In the genomic region with DNA sequence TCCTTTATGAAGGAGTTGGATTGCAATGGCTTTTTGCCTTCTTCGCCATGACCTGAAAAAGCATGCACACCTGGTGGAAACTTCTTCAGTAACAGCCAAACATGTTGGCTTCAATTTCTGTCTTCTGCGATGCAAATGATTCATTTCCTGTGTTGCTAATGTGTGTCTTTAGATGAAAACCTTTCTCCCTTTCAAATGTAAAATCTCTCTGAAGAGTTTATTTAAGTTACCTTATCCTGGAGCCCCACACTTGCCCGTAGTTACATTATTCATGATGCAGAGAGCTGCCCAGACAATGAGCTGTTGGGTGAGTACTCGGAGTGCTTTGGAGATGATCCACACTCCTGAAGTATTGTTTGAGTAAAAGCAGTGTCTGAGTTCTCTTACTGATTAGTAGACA, we compare ENCODE assay signal across 24 cellular contexts.
DNase-seq lines count a peak whose midpoint lies in the region; ATAC-seq lines count a peak whose summit lies in the region.
"Had no signal": no experiment of that assay in that cellular context is flagged by ENCODE, and none has a peak within 500 bp of the region (broad histone marks: within the 10 kb centered on the region; RNA-seq: fewer than 3 reads in every experiment).

No MANE protein-coding gene starts in this region.

- H3K27me3 ChIP-seq in iPS-18a (ENCODE audit: control insufficient read depth, insufficient read depth, low read length): no peaks in the 10 kb centered on the region
- H3K27me3 ChIP-seq: SJSA1 had no signal

- ATAC-seq in GM21717 (IDR thresholded peaks at IDR 0.05; ENCODE audit: unreplicated experiment) (no peak), HG02884 (IDR thresholded peaks at IDR 0.05; ENCODE audit: unreplicated experiment) (no peak), GM18867 (IDR thresholded peaks at IDR 0.05; ENCODE audit: unreplicated experiment) (no peak)
- ATAC-seq: stimulated activated naive B cell treated with anti-CD40 and anti-IgM and Interleukin-4, amounts not matched to agents 10 μg/mL and 1 μg/mL and 100 μg/mL, for 72 hours; T-helper 17 cell had no signal

- no peaks in the 10 kb centered on the region for H3K9me3 ChIP-seq in iPS-18a (ENCODE audit: control insufficient read depth, low read depth, low read length)
- H3K9me3 ChIP-seq: left ventricle myocardium inferior, SJSA1, thoracic aorta had no signal

- H3K4me1 ChIP-seq in iPS-18a (ENCODE audit: control insufficient read depth, low read depth, low read length): peaks cover 41% of the 10 kb centered on the region
- H3K4me1 ChIP-seq: left ventricle myocardium inferior, SJSA1 had no signal

- no peak overlapping the region for H3K4me3 ChIP-seq in Jurkat, Clone E6-1 (ENCODE audit: low read length)
- peak overlapping the region; percentile 18 for H3K4me3 ChIP-seq in iPS-18a (ENCODE audit: low read length)
- H3K4me3 ChIP-seq: left ventricle myocardium inferior, SJSA1, thoracic aorta had no signal

- DNase-seq in ELF-1 (ENCODE audit: low read depth, low spot score): peak; percentile 5
- DNase-seq in Jurkat, Clone E6-1 (ENCODE audit: low read depth, low spot score): peak; percentile 15
- peak; percentile 11 for DNase-seq in astrocyte of the hippocampus (ENCODE audit: low read depth, low spot score)
- no peak for DNase-seq in activated CD4-positive, alpha-beta T cell treated with anti-CD3 and anti-CD28 coated beads, Interleukin-2, amount 50 U/mL, for 1 hour
- DNase-seq: ACHN; activated CD4-positive, alpha-beta T cell treated with anti-CD3 and anti-CD28 coated beads, Interleukin-2, amount 50 U/mL, for 4 hours; activated gamma-delta T cell; central memory CD4-positive, alpha-beta T cell; foreskin melanocyte; GOT3; left ventricle myocardium inferior; NCI-H1436 treated with DMSO at 0.1 percent for 48 hours; NCI-H2171 treated with DMSO at 0.1 percent for 48 hours; NCI-H748 treated with DMSO at 0.1 percent for 48 hours; stimulated activated CD4-positive, alpha-beta T cell treated with anti-CD3 and anti-CD28 coated beads, Interleukin-2, amount 100 ng/mL, for 24 hours; stimulated activated naive B cell treated with anti-CD40 and anti-IgM and Interleukin-4, amounts not matched to agents 10 μg/mL and 1 μg/mL and 100 μg/mL, for 72 hours; T-helper 17 cell had no signal

- H3K9ac ChIP-seq in iPS-18a (ENCODE audit: low read length): no peak overlapping the region

- H3K36me3 ChIP-seq in iPS-18a (ENCODE audit: control insufficient read depth, low read depth, low read length): no peaks in the 10 kb centered on the region
- H3K36me3 ChIP-seq: left ventricle myocardium inferior, SJSA1, thoracic aorta had no signal

- peak overlapping the region; percentile 48 for H3K27ac ChIP-seq in iPS-18a (ENCODE audit: low read length)
- H3K27ac ChIP-seq: C4-2B, left ventricle myocardium inferior, SJSA1, thoracic aorta had no signal
